ENCODE assay signal across 1 cellular context in the genomic region with DNA sequence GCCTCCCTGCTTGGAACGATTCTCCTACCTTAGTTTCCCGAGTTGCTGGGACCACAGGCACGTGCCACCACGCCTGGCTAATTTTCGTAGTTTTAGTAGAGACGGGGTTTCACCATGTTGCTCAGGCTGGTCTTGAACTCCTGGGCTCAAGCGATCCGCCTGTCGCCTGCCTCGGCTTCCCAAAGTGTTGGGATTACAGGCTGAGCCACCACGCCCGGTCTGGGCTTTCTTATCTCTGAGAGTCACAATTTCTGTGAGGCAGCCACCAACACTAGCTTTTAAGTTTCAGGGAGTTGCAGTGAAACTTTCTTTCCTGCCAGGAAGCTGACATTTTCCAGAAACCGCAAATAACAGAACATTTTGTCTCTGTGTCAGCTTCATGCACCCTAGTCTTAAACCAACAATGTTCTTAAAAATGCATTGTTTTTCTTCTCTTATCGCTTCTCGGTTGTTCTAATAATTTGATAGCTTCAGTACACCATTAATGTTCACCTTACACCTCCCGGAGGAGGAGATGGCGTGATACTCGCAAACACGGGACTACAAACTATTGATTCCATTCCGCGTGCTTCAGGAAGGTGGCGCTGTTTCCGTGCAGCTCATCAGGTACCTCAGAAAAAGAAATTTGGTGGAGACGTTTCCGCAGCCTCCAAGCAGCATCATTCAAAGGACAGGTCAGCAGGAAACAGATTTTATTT.
TF ChIP-seq lines count a peak whose summit lies in the region.

No MANE protein-coding gene starts in this region.

TF ChIP-seq in WTC11, 78 proteins besides CTCF, POLR2A, EP300 and RAD21 (continued from another document):
- TF ChIP-seq, protein P1, sequence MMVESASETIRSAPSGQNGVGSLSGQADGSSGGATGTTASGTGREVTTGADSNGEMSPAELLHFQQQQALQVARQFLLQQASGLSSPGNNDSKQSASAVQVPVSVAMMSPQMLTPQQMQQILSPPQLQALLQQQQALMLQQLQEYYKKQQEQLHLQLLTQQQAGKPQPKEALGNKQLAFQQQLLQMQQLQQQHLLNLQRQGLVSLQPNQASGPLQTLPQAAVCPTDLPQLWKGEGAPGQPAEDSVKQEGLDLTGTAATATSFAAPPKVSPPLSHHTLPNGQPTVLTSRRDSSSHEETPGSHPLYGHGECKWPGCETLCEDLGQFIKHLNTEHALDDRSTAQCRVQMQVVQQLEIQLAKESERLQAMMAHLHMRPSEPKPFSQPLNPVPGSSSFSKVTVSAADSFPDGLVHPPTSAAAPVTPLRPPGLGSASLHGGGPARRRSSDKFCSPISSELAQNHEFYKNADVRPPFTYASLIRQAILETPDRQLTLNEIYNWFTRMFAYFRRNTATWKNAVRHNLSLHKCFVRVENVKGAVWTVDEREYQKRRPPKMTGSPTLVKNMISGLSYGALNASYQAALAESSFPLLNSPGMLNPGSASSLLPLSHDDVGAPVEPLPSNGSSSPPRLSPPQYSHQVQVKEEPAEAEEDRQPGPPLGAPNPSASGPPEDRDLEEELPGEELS (CRISPR knock-in tag; IDR thresholded peaks at IDR 0.05): no peak
TF ChIP-seq in WTC11: peak in this region for 0.
